1 cellular context compared by ENCODE assay signal in the genomic region with DNA sequence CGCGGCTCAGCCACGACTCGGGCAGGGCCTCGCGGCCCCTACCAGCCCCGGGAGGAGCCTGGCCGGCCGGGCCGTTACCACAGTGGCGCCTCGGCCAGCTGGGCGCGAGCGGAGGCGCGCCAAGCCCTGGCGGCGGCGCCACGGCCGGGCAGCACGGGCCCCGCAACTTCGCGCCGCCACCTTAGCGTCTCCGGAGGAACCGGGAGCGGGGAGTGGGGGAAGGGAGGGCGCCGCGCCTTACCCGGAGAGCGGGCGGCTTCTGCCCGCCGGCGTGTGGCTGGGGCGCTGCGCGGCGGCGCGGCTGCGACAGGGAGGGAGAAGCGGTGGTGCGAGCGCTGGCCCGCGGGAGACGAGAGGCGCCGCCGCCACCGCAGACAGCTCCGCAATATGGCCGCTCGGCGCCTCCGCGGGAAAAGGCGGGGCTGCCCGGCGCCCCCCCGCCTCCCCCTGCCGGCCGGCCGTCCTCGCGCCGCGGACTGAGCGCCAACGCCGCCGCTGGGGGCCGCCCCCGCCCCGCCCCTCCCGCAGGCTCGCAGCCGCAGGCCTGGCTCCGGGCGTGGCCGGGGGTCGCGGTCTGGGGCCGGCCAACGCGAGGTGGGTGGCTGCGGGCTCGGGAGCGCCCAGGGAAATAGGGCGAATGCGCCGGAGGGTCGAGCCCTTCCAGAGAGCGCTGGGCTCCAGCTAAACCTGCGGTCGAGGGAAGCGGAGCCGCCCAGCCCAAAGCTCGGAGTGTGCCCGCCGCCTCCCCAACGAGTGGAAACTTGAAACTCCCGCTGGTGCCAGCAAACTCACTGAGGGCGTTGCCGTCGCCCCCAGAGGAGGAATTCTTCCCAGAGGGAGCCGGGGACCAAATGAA.
A peak's percentile ranks its signal among the peaks of the same experiment; 100 is the strongest.
TF ChIP-seq lines count a peak whose summit lies in the region.

A gene (minus strand): TSS at position 389 of the 856 bp plus-strand sequence. CDS start 16,922 bp downstream, outside the sequence.

TF ChIP-seq in HepG2, 621 proteins besides CTCF, POLR2A, EP300 and RAD21 (continued from another document and continues in another):
- TF ChIP-seq HNRNPLL (IDR thresholded peaks at IDR 0.05; ENCODE audit: low read depth, low read length, poor library complexity, severe bottlenecking) (peak; percentile 72), BORCS8-MEF2B (CRISPR knock-in tag; IDR thresholded peaks at IDR 0.05) (peak; percentile 47; the same call in 1 of the 2 replicates), CHD4 (IDR thresholded peaks at IDR 0.05; ENCODE audit: borderline replicate concordance, low read length) (no peak), PRMT3 (CRISPR knock-in tag; IDR thresholded peaks at IDR 0.05; ENCODE audit: borderline replicate concordance, low read depth) (no peak), FOSL2 (CRISPR knock-in tag; IDR thresholded peaks at IDR 0.05) (no peak; the same call in 1 of the 2 replicates), ZEB1 (IDR thresholded peaks at IDR 0.05; ENCODE audit: insufficient replicate concordance, low read depth) (no peak), TCF7 (IDR thresholded peaks at IDR 0.05; ENCODE audit: low read depth) (no peak), BCL6 (CRISPR knock-in tag; IDR thresholded peaks at IDR 0.05) (0 out of 2 replicates have a peak, but pooled peaks have one; percentile 45), ZNF557 (CRISPR knock-in tag; IDR thresholded peaks at IDR 0.05) (no peak), MBNL3 (CRISPR knock-in tag; conservative IDR thresholded peaks at IDR 0.05) (no peak), KDM4B (CRISPR knock-in tag; IDR thresholded peaks at IDR 0.05) (no peak), NFIC (IDR thresholded peaks at IDR 0.05; ENCODE audit: low read length) (no peak), KMT2A (CRISPR knock-in tag; IDR thresholded peaks at IDR 0.05) (0 out of 2 replicates have a peak, but pooled peaks have one; percentile 29), SRSF4 (IDR thresholded peaks at IDR 0.05; ENCODE audit: low read depth, low read length, poor library complexity, severe bottlenecking) (no peak), PPARG (CRISPR knock-in tag; conservative IDR thresholded peaks at IDR 0.05) (no peak), BHLHE40 (IDR thresholded peaks at IDR 0.05; ENCODE audit: low read length) (no peak), HDAC6 (IDR thresholded peaks at IDR 0.05; ENCODE audit: low read depth, low read length) (no peak), TEAD2 (CRISPR knock-in tag; IDR thresholded peaks at IDR 0.05) (no peak), ZNF530 (CRISPR knock-in tag; IDR thresholded peaks at IDR 0.05; ENCODE audit: low read depth) (no peak), REPIN1 (CRISPR knock-in tag; IDR thresholded peaks at IDR 0.05; ENCODE audit: borderline replicate concordance, low read depth) (no peak), MAF1 (CRISPR knock-in tag; IDR thresholded peaks at IDR 0.05; ENCODE audit: borderline replicate concordance) (no peak), ZNF660 (CRISPR knock-in tag; IDR thresholded peaks at IDR 0.05; ENCODE audit: borderline replicate concordance, low read depth) (no peak), CEBPB (IDR thresholded peaks at IDR 0.05; ENCODE audit: borderline replicate concordance, low read depth, low read length) (no peak), ZNF549 (CRISPR knock-in tag; IDR thresholded peaks at IDR 0.05) (no peak), ZNF773 (CRISPR knock-in tag; IDR thresholded peaks at IDR 0.05; ENCODE audit: borderline replicate concordance) (no peak), FOXK1 (CRISPR knock-in tag; IDR thresholded peaks at IDR 0.05; ENCODE audit: borderline replicate concordance, low read depth) (no peak), EED (CRISPR knock-in tag; IDR thresholded peaks at IDR 0.05) (no peak), SNAI1 (CRISPR knock-in tag; IDR thresholded peaks at IDR 0.05; ENCODE audit: borderline replicate concordance) (no peak)
- TF ChIP-seq, protein P1, sequence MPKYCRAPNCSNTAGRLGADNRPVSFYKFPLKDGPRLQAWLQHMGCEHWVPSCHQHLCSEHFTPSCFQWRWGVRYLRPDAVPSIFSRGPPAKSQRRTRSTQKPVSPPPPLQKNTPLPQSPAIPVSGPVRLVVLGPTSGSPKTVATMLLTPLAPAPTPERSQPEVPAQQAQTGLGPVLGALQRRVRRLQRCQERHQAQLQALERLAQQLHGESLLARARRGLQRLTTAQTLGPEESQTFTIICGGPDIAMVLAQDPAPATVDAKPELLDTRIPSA (CRISPR knock-in tag; IDR thresholded peaks at IDR 0.05; ENCODE audit: borderline replicate concordance): no peak
- TF ChIP-seq, protein P2, sequence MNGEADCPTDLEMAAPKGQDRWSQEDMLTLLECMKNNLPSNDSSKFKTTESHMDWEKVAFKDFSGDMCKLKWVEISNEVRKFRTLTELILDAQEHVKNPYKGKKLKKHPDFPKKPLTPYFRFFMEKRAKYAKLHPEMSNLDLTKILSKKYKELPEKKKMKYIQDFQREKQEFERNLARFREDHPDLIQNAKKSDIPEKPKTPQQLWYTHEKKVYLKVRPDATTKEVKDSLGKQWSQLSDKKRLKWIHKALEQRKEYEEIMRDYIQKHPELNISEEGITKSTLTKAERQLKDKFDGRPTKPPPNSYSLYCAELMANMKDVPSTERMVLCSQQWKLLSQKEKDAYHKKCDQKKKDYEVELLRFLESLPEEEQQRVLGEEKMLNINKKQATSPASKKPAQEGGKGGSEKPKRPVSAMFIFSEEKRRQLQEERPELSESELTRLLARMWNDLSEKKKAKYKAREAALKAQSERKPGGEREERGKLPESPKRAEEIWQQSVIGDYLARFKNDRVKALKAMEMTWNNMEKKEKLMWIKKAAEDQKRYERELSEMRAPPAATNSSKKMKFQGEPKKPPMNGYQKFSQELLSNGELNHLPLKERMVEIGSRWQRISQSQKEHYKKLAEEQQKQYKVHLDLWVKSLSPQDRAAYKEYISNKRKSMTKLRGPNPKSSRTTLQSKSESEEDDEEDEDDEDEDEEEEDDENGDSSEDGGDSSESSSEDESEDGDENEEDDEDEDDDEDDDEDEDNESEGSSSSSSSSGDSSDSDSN (CRISPR knock-in tag; IDR thresholded peaks at IDR 0.05): peak; percentile 87
- TF ChIP-seq, protein P3, sequence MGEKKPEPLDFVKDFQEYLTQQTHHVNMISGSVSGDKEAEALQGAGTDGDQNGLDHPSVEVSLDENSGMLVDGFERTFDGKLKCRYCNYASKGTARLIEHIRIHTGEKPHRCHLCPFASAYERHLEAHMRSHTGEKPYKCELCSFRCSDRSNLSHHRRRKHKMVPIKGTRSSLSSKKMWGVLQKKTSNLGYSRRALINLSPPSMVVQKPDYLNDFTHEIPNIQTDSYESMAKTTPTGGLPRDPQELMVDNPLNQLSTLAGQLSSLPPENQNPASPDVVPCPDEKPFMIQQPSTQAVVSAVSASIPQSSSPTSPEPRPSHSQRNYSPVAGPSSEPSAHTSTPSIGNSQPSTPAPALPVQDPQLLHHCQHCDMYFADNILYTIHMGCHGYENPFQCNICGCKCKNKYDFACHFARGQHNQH (CRISPR knock-in tag; IDR thresholded peaks at IDR 0.05): no peak
- TF ChIP-seq, protein P4, sequence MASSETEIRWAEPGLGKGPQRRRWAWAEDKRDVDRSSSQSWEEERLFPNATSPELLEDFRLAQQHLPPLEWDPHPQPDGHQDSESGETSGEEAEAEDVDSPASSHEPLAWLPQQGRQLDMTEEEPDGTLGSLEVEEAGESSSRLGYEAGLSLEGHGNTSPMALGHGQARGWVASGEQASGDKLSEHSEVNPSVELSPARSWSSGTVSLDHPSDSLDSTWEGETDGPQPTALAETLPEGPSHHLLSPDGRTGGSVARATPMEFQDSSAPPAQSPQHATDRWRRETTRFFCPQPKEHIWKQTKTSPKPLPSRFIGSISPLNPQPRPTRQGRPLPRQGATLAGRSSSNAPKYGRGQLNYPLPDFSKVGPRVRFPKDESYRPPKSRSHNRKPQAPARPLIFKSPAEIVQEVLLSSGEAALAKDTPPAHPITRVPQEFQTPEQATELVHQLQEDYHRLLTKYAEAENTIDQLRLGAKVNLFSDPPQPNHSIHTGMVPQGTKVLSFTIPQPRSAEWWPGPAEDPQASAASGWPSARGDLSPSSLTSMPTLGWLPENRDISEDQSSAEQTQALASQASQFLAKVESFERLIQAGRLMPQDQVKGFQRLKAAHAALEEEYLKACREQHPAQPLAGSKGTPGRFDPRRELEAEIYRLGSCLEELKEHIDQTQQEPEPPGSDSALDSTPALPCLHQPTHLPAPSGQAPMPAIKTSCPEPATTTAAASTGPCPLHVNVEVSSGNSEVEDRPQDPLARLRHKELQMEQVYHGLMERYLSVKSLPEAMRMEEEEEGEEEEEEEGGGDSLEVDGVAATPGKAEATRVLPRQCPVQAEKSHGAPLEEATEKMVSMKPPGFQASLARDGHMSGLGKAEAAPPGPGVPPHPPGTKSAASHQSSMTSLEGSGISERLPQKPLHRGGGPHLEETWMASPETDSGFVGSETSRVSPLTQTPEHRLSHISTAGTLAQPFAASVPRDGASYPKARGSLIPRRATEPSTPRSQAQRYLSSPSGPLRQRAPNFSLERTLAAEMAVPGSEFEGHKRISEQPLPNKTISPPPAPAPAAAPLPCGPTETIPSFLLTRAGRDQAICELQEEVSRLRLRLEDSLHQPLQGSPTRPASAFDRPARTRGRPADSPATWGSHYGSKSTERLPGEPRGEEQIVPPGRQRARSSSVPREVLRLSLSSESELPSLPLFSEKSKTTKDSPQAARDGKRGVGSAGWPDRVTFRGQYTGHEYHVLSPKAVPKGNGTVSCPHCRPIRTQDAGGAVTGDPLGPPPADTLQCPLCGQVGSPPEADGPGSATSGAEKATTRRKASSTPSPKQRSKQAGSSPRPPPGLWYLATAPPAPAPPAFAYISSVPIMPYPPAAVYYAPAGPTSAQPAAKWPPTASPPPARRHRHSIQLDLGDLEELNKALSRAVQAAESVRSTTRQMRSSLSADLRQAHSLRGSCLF (CRISPR knock-in tag; IDR thresholded peaks at IDR 0.05; ENCODE audit: borderline replicate concordance): no peak
- TF ChIP-seq, protein P5, sequence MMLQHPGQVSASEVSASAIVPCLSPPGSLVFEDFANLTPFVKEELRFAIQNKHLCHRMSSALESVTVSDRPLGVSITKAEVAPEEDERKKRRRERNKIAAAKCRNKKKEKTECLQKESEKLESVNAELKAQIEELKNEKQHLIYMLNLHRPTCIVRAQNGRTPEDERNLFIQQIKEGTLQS (CRISPR knock-in tag; IDR thresholded peaks at IDR 0.05): no peak
- TF ChIP-seq, protein P6, sequence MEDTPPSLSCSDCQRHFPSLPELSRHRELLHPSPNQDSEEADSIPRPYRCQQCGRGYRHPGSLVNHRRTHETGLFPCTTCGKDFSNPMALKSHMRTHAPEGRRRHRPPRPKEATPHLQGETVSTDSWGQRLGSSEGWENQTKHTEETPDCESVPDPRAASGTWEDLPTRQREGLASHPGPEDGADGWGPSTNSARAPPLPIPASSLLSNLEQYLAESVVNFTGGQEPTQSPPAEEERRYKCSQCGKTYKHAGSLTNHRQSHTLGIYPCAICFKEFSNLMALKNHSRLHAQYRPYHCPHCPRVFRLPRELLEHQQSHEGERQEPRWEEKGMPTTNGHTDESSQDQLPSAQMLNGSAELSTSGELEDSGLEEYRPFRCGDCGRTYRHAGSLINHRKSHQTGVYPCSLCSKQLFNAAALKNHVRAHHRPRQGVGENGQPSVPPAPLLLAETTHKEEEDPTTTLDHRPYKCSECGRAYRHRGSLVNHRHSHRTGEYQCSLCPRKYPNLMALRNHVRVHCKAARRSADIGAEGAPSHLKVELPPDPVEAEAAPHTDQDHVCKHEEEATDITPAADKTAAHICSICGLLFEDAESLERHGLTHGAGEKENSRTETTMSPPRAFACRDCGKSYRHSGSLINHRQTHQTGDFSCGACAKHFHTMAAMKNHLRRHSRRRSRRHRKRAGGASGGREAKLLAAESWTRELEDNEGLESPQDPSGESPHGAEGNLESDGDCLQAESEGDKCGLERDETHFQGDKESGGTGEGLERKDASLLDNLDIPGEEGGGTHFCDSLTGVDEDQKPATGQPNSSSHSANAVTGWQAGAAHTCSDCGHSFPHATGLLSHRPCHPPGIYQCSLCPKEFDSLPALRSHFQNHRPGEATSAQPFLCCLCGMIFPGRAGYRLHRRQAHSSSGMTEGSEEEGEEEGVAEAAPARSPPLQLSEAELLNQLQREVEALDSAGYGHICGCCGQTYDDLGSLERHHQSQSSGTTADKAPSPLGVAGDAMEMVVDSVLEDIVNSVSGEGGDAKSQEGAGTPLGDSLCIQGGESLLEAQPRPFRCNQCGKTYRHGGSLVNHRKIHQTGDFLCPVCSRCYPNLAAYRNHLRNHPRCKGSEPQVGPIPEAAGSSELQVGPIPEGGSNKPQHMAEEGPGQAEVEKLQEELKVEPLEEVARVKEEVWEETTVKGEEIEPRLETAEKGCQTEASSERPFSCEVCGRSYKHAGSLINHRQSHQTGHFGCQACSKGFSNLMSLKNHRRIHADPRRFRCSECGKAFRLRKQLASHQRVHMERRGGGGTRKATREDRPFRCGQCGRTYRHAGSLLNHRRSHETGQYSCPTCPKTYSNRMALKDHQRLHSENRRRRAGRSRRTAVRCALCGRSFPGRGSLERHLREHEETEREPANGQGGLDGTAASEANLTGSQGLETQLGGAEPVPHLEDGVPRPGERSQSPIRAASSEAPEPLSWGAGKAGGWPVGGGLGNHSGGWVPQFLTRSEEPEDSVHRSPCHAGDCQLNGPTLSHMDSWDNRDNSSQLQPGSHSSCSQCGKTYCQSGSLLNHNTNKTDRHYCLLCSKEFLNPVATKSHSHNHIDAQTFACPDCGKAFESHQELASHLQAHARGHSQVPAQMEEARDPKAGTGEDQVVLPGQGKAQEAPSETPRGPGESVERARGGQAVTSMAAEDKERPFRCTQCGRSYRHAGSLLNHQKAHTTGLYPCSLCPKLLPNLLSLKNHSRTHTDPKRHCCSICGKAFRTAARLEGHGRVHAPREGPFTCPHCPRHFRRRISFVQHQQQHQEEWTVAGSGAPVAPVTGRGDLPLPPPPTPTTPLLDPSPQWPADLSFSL (CRISPR knock-in tag; IDR thresholded peaks at IDR 0.05): no peak
- TF ChIP-seq, protein P7, sequence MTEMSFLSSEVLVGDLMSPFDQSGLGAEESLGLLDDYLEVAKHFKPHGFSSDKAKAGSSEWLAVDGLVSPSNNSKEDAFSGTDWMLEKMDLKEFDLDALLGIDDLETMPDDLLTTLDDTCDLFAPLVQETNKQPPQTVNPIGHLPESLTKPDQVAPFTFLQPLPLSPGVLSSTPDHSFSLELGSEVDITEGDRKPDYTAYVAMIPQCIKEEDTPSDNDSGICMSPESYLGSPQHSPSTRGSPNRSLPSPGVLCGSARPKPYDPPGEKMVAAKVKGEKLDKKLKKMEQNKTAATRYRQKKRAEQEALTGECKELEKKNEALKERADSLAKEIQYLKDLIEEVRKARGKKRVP (CRISPR knock-in tag; IDR thresholded peaks at IDR 0.05): no peak
- TF ChIP-seq, protein P8, sequence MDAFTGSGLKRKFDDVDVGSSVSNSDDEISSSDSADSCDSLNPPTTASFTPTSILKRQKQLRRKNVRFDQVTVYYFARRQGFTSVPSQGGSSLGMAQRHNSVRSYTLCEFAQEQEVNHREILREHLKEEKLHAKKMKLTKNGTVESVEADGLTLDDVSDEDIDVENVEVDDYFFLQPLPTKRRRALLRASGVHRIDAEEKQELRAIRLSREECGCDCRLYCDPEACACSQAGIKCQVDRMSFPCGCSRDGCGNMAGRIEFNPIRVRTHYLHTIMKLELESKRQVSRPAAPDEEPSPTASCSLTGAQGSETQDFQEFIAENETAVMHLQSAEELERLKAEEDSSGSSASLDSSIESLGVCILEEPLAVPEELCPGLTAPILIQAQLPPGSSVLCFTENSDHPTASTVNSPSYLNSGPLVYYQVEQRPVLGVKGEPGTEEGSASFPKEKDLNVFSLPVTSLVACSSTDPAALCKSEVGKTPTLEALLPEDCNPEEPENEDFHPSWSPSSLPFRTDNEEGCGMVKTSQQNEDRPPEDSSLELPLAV (CRISPR knock-in tag; conservative IDR thresholded peaks at IDR 0.05; ENCODE audit: low read depth): no peak
